1 cellular context compared by ENCODE assay signal in genomic region chr11:73099512-73100266, GRCh38.
TF ChIP-seq lines count a peak whose summit lies in the region.

No MANE protein-coding gene starts in this region.

TF ChIP-seq in IMR-90, 13 proteins besides CTCF, POLR2A, EP300 and RAD21 (continued from another document):
- TF ChIP-seq ELK1 (IDR thresholded peaks at IDR 0.05; ENCODE audit: borderline replicate concordance, low read depth, low read length) (no peak), MAFK (IDR thresholded peaks at IDR 0.05; ENCODE audit: low read depth, low read length) (no peak), NFE2L2 (IDR thresholded peaks at IDR 0.05; ENCODE audit: low read depth, low read length) (no peak), MAZ (IDR thresholded peaks at IDR 0.05; ENCODE audit: borderline replicate concordance, low read depth, low read length) (no peak), USF2 (IDR thresholded peaks at IDR 0.05; ENCODE audit: low read depth, low read length) (no peak), MXI1 (IDR thresholded peaks at IDR 0.05; ENCODE audit: borderline replicate concordance, low read depth, low read length) (no peak), BHLHE40 (IDR thresholded peaks at IDR 0.05; ENCODE audit: low read depth, low read length) (no peak), FOS (IDR thresholded peaks at IDR 0.05; ENCODE audit: low read depth, low read length) (no peak), CEBPB (IDR thresholded peaks at IDR 0.05; ENCODE audit: low read depth, low read length) (no peak), CHD1 (IDR thresholded peaks at IDR 0.05; ENCODE audit: low read depth, low read length) (no peak)
